In genomic region chr19:2328401-2329161, GRCh38 we compare ENCODE assay signal across 1 cellular context.
TF ChIP-seq lines count a peak whose summit lies in the region.

TSS of gene LSM7 (minus strand) at chr19:2328586. CDS start at chr19:2328566, 20 bp downstream.
TSS of gene SPPL2B (plus strand) at chr19:2328684. CDS start at chr19:2328710, 26 bp downstream.

TF ChIP-seq in K562, 482 proteins besides CTCF, POLR2A, EP300 and RAD21 (continued from another document):
- TF ChIP-seq, protein P1, sequence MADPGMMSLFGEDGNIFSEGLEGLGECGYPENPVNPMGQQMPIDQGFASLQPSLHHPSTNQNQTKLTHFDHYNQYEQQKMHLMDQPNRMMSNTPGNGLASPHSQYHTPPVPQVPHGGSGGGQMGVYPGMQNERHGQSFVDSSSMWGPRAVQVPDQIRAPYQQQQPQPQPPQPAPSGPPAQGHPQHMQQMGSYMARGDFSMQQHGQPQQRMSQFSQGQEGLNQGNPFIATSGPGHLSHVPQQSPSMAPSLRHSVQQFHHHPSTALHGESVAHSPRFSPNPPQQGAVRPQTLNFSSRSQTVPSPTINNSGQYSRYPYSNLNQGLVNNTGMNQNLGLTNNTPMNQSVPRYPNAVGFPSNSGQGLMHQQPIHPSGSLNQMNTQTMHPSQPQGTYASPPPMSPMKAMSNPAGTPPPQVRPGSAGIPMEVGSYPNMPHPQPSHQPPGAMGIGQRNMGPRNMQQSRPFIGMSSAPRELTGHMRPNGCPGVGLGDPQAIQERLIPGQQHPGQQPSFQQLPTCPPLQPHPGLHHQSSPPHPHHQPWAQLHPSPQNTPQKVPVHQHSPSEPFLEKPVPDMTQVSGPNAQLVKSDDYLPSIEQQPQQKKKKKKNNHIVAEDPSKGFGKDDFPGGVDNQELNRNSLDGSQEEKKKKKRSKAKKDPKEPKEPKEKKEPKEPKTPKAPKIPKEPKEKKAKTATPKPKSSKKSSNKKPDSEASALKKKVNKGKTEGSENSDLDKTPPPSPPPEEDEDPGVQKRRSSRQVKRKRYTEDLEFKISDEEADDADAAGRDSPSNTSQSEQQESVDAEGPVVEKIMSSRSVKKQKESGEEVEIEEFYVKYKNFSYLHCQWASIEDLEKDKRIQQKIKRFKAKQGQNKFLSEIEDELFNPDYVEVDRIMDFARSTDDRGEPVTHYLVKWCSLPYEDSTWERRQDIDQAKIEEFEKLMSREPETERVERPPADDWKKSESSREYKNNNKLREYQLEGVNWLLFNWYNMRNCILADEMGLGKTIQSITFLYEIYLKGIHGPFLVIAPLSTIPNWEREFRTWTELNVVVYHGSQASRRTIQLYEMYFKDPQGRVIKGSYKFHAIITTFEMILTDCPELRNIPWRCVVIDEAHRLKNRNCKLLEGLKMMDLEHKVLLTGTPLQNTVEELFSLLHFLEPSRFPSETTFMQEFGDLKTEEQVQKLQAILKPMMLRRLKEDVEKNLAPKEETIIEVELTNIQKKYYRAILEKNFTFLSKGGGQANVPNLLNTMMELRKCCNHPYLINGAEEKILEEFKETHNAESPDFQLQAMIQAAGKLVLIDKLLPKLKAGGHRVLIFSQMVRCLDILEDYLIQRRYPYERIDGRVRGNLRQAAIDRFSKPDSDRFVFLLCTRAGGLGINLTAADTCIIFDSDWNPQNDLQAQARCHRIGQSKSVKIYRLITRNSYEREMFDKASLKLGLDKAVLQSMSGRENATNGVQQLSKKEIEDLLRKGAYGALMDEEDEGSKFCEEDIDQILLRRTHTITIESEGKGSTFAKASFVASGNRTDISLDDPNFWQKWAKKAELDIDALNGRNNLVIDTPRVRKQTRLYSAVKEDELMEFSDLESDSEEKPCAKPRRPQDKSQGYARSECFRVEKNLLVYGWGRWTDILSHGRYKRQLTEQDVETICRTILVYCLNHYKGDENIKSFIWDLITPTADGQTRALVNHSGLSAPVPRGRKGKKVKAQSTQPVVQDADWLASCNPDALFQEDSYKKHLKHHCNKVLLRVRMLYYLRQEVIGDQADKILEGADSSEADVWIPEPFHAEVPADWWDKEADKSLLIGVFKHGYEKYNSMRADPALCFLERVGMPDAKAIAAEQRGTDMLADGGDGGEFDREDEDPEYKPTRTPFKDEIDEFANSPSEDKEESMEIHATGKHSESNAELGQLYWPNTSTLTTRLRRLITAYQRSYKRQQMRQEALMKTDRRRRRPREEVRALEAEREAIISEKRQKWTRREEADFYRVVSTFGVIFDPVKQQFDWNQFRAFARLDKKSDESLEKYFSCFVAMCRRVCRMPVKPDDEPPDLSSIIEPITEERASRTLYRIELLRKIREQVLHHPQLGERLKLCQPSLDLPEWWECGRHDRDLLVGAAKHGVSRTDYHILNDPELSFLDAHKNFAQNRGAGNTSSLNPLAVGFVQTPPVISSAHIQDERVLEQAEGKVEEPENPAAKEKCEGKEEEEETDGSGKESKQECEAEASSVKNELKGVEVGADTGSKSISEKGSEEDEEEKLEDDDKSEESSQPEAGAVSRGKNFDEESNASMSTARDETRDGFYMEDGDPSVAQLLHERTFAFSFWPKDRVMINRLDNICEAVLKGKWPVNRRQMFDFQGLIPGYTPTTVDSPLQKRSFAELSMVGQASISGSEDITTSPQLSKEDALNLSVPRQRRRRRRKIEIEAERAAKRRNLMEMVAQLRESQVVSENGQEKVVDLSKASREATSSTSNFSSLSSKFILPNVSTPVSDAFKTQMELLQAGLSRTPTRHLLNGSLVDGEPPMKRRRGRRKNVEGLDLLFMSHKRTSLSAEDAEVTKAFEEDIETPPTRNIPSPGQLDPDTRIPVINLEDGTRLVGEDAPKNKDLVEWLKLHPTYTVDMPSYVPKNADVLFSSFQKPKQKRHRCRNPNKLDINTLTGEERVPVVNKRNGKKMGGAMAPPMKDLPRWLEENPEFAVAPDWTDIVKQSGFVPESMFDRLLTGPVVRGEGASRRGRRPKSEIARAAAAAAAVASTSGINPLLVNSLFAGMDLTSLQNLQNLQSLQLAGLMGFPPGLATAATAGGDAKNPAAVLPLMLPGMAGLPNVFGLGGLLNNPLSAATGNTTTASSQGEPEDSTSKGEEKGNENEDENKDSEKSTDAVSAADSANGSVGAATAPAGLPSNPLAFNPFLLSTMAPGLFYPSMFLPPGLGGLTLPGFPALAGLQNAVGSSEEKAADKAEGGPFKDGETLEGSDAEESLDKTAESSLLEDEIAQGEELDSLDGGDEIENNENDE (IDR thresholded peaks at IDR 0.05; ENCODE audit: low read depth, low read length), result no peak
- TF ChIP-seq, protein P2, sequence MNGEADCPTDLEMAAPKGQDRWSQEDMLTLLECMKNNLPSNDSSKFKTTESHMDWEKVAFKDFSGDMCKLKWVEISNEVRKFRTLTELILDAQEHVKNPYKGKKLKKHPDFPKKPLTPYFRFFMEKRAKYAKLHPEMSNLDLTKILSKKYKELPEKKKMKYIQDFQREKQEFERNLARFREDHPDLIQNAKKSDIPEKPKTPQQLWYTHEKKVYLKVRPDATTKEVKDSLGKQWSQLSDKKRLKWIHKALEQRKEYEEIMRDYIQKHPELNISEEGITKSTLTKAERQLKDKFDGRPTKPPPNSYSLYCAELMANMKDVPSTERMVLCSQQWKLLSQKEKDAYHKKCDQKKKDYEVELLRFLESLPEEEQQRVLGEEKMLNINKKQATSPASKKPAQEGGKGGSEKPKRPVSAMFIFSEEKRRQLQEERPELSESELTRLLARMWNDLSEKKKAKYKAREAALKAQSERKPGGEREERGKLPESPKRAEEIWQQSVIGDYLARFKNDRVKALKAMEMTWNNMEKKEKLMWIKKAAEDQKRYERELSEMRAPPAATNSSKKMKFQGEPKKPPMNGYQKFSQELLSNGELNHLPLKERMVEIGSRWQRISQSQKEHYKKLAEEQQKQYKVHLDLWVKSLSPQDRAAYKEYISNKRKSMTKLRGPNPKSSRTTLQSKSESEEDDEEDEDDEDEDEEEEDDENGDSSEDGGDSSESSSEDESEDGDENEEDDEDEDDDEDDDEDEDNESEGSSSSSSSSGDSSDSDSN (IDR thresholded peaks at IDR 0.05; ENCODE audit: borderline replicate concordance in 1 of 2, low read depth in 2 of 2, low read length in 2 of 2), result 0 out of 4 replicates have a peak, but pooled peaks of 1 of the 2 experiments have one; percentile 42
- TF ChIP-seq POLR2G (IDR thresholded peaks at IDR 0.05; ENCODE audit: low read depth, low read length) (peak; percentile 95), C11orf30 (IDR thresholded peaks at IDR 0.05; ENCODE audit: low read depth) (peak; percentile 75), HMGN3 (IDR thresholded peaks at IDR 0.05; ENCODE audit: borderline replicate concordance, extremely low read depth, insufficient read length, low read depth, low read length) (peak; percentile 31), GTF2E2 (tag; IDR thresholded peaks at IDR 0.05) (peak; percentile 93), ETV5 (CRISPR knock-in tag; IDR thresholded peaks at IDR 0.05; ENCODE audit: low read depth) (peak; percentile 48; the same call in 1 of the 2 replicates), MTA2 (IDR thresholded peaks at IDR 0.05; ENCODE audit: low read depth) (peak; percentile 27; the same call in 1 of the 2 replicates), MAX (CRISPR knock-in tag; IDR thresholded peaks at IDR 0.05) (peak; percentile 79), JUN (IDR thresholded peaks at IDR 0.05; ENCODE audit: borderline replicate concordance, low read depth, low read length) (no peak), JUN (CRISPR knock-in tag; IDR thresholded peaks at IDR 0.05; ENCODE audit: borderline replicate concordance) (no peak), MEIS2 (IDR thresholded peaks at IDR 0.05; ENCODE audit: partially characterized antibody) (peak; percentile 99), POU5F1 (IDR thresholded peaks at IDR 0.05; ENCODE audit: borderline replicate concordance, low read depth, low read length, partially characterized antibody) (peak; percentile 93), TAF1 (IDR thresholded peaks at IDR 0.05; ENCODE audit: control insufficient read depth, extremely low read depth, insufficient read depth, low read length, severe bottlenecking) (peak; percentile 91), SAFB (IDR thresholded peaks at IDR 0.05; ENCODE audit: borderline replicate concordance, low read depth, low read length) (peak; percentile 74), PHF20 (IDR thresholded peaks at IDR 0.05; ENCODE audit: partially characterized antibody) (peak; percentile 86), NFATC3 (IDR thresholded peaks at IDR 0.05) (no peak), HOXB6 (CRISPR knock-in tag; IDR thresholded peaks at IDR 0.05; ENCODE audit: borderline replicate concordance) (no peak), MAZ (CRISPR knock-in tag; conservative IDR thresholded peaks at IDR 0.05 in 1 of 2, IDR thresholded peaks at IDR 0.05 in 1 of 2) (peak in 1 of 2 experiments; percentile 37; a peak in 1 of 4 replicates), ZNF134 (CRISPR knock-in tag; conservative IDR thresholded peaks at IDR 0.05) (no peak), ELF2 (CRISPR knock-in tag; IDR thresholded peaks at IDR 0.05) (no peak), STAT5A (IDR thresholded peaks at IDR 0.05; ENCODE audit: borderline replicate concordance, low read length) (no peak), ZNF12 (CRISPR knock-in tag; IDR thresholded peaks at IDR 0.05) (0 out of 2 replicates have a peak, but pooled peaks have one; percentile 47), MYC (IDR thresholded peaks at IDR 0.05; ENCODE audit: low read depth, low read length) (peak; percentile 98), MYC (CRISPR knock-in tag; IDR thresholded peaks at IDR 0.05; ENCODE audit: borderline replicate concordance, low read depth) (peak; percentile 80; the same call in 1 of the 2 replicates), RBFOX2 (IDR thresholded peaks at IDR 0.05; ENCODE audit: low read depth, low read length) (peak; percentile 96), ZFX (CRISPR knock-in tag; IDR thresholded peaks at IDR 0.05) (peak; percentile 88), TAF9B (IDR thresholded peaks at IDR 0.05; ENCODE audit: partially characterized antibody) (peak; percentile 81), SRSF1 (IDR thresholded peaks at IDR 0.05; ENCODE audit: low read depth, low read length) (no peak), GABPB2 (CRISPR knock-in tag; conservative IDR thresholded peaks at IDR 0.05) (no peak), HDAC1 (IDR thresholded peaks at IDR 0.05) (peak in 1 of 2 experiments; percentile 86; a peak in 3 of 4 replicates), SAP30 (IDR thresholded peaks at IDR 0.05; ENCODE audit: borderline replicate concordance, insufficient read depth, low read depth, low read length, poor library complexity, severe bottlenecking) (peak; percentile 88), L3MBTL2 (IDR thresholded peaks at IDR 0.05) (0 out of 2 replicates have a peak, but pooled peaks have one; percentile 26), CBX1 (IDR thresholded peaks at IDR 0.05; ENCODE audit: low read depth) (0 out of 2 replicates have a peak, but pooled peaks have one; percentile 26), THAP12 (CRISPR knock-in tag; IDR thresholded peaks at IDR 0.05) (peak; percentile 94), FOXP1 (CRISPR knock-in tag; IDR thresholded peaks at IDR 0.05) (peak; percentile 28; the same call in 1 of the 2 replicates), CSDE1 (IDR thresholded peaks at IDR 0.05) (peak in 1 of 2 experiments; percentile 38; a peak in 1 of 4 replicates), TCF3 (CRISPR knock-in tag; IDR thresholded peaks at IDR 0.05) (no peak), SP1 (CRISPR knock-in tag; IDR thresholded peaks at IDR 0.05) (peak; percentile 76), ESRRA (IDR thresholded peaks at IDR 0.05; ENCODE audit: borderline replicate concordance, low read depth) (peak; percentile 48)
- TF ChIP-seq, protein P3, sequence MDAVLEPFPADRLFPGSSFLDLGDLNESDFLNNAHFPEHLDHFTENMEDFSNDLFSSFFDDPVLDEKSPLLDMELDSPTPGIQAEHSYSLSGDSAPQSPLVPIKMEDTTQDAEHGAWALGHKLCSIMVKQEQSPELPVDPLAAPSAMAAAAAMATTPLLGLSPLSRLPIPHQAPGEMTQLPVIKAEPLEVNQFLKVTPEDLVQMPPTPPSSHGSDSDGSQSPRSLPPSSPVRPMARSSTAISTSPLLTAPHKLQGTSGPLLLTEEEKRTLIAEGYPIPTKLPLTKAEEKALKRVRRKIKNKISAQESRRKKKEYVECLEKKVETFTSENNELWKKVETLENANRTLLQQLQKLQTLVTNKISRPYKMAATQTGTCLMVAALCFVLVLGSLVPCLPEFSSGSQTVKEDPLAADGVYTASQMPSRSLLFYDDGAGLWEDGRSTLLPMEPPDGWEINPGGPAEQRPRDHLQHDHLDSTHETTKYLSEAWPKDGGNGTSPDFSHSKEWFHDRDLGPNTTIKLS (IDR thresholded peaks at IDR 0.05; ENCODE audit: borderline replicate concordance, low read depth), result peak; percentile 78; the same call in 1 of the 2 replicates
- TF ChIP-seq, protein P4, sequence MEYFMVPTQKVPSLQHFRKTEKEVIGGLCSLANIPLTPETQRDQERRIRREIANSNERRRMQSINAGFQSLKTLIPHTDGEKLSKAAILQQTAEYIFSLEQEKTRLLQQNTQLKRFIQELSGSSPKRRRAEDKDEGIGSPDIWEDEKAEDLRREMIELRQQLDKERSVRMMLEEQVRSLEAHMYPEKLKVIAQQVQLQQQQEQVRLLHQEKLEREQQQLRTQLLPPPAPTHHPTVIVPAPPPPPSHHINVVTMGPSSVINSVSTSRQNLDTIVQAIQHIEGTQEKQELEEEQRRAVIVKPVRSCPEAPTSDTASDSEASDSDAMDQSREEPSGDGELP (CRISPR knock-in tag; IDR thresholded peaks at IDR 0.05; ENCODE audit: borderline replicate concordance), result peak; percentile 76; the same call in 1 of the 2 replicates
- TF ChIP-seq, protein P5, sequence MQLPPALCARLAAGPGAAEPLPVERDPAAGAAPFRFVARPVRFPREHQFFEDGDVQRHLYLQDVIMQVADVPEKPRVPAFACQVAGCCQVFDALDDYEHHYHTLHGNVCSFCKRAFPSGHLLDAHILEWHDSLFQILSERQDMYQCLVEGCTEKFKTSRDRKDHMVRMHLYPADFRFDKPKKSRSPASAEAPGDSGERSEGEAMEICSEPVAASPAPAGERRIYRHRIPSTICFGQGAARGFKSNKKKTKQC (CRISPR knock-in tag; IDR thresholded peaks at IDR 0.05), result peak; percentile 61; the same call in 1 of the 2 replicates
